Comparison of ENCODE assay signal across 8 cellular contexts in genomic region chr19:42076375-42076944, GRCh38. TPM values are rescaled to one million over a fixed set of nuclear protein-coding genes. Genes with fewer than 3 reads are reported as not detected.
A peak's percentile ranks its signal among the peaks of the same experiment; 100 is the strongest.
DNase-seq lines count a peak whose midpoint lies in the region; ATAC-seq, FAIRE-seq and TF ChIP-seq lines count a peak whose summit lies in the region.

No MANE protein-coding gene starts in this region.

- H3K4me1 Mint-ChIP-seq in T-helper 17 cell (peaks cover 33% of the 10 kb centered on the region), neural crest cell (peaks cover 36% of the 10 kb centered on the region)

- H3K9me3 ChIP-seq in T-helper 17 cell (ENCODE audit: control insufficient read depth, low read length, poor library complexity, severe bottlenecking) (no peaks in the 10 kb centered on the region), H1 (ENCODE audit: insufficient read depth in 2 of 2, low read depth in 1 of 2, low read length in 1 of 2) (no peaks in the 10 kb centered on the region)

- H3K27ac ChIP-seq in H1 (ENCODE audit: low read depth, low read length): peak overlapping the region; percentile 74; the same call in 1 of the 2 replicates
- H3K27ac ChIP-seq in urinary bladder (ENCODE audit: low read depth): peak overlapping the region; percentile 64

- POLR2A ChIA-PET in H1 (lab: Charles Lee; ENCODE audit: partially characterized antibody): interaction anchor here (0.7 to 1.8 kb wide), 19 partner anchors 8 to 208 kb away, joined by 3 to 10 read pairs (median 3); partner anchors contain the start of gene RABAC1

- peak; percentile 72 for FAIRE-seq in GM12892 (lab: Jason Lieb, UNC)
- no peak for FAIRE-seq in H1 (lab: Jason Lieb, UNC)

- H4K20me1 ChIP-seq in H1 (replicated peaks in 1 of 2; ENCODE audit: control insufficient read depth in 1 of 2, insufficient read depth in 2 of 2, low read length in 2 of 2): peaks cover 28 to 43% of the 10 kb centered on the region in 2 experiments

- H2BK120ac ChIP-seq in H1 (replicated peaks; ENCODE audit: low read depth, low read length): no peak overlapping the region

- H3K27ac Mint-ChIP-seq in T-helper 17 cell: peak overlapping the region; percentile 97
- H3K27ac Mint-ChIP-seq in neural crest cell (ENCODE audit: unreplicated experiment): peak overlapping the region; percentile 87

- H3K14ac ChIP-seq in H1 (ENCODE audit: insufficient read length): no peak overlapping the region

- TF ChIP-seq POLR2A in GM12892 (IDR thresholded peaks at IDR 0.05; ENCODE audit: low read depth, low read length) (no peak), H1 (IDR thresholded peaks at IDR 0.05; ENCODE audit: control extremely low read depth in 1 of 2, low read depth in 2 of 2, low read length in 2 of 2) (no peak)

- no peak overlapping the region for H3K4ac ChIP-seq in H1 (replicated peaks; ENCODE audit: insufficient read length, low read depth, low read length)

- H4K5ac ChIP-seq in H1 (ENCODE audit: insufficient read length, low read depth, low read length): no peak overlapping the region

- no peak overlapping the region for H2AK5ac ChIP-seq in H1 (ENCODE audit: low read depth, low read length)

- peak overlapping the region; percentile 13 for H3K56ac ChIP-seq in H1 (replicated peaks; ENCODE audit: insufficient read length, low read depth, low read length)

- H3K27me3 Mint-ChIP-seq in T-helper 17 cell (no peaks in the 10 kb centered on the region), neural crest cell (ENCODE audit: low read depth) (peaks cover 6% of the 10 kb centered on the region)

- H3K23ac ChIP-seq in H1 (ENCODE audit: insufficient read length): no peak overlapping the region

- no peaks in the 10 kb centered on the region for H3K9me3 Mint-ChIP-seq in neural crest cell

- H3K4me3 Mint-ChIP-seq in T-helper 17 cell (peak overlapping the region; percentile 92), neural crest cell (peak overlapping the region; percentile 93)

- H2BK20ac ChIP-seq in H1 (ENCODE audit: low read length): no peak overlapping the region

- DNase-seq in GM12892 (ENCODE audit: insufficient read length) (no peak), T-helper 17 cell (peak in 2 of 3 donors; percentile 22 to 39), H1 (ENCODE audit: low read depth in 1 of 2, low spot score in 2 of 2) (no peak), neural crest cell (ENCODE audit: low read depth, low spot score) (no peak), islet precursor cell (no peak)

- TF ChIP-seq RAD21 in H1 (IDR thresholded peaks at IDR 0.05 in 1 of 2, conservative IDR thresholded peaks at IDR 0.05 in 1 of 2; ENCODE audit: low read depth in 2 of 2, low read length in 2 of 2): no peak

- H3K36me3 ChIP-seq in H1 (ENCODE audit: control insufficient read depth in 2 of 4, insufficient read depth in 4 of 4, low read length in 3 of 4) (peaks cover 17 to 32% (median 31%) of the 10 kb centered on the region in 4 experiments; a peak in 7 of 8 replicates), urinary bladder (ENCODE audit: insufficient read depth) (peaks cover 6% of the 10 kb centered on the region)

- no peak overlapping the region for H2BK12ac ChIP-seq in H1 (ENCODE audit: low read depth, low read length)

- 0% methylated on average over 11 of the region's 33 CpGs; no CpG with 5 or more reads in 1 of the 2 experiments for WGBS in H1 (ENCODE audit: extremely low coverage in 1 of 2, insufficient coverage in 1 of 2, insufficient read length in 1 of 2, insufficient replicate concordance in 2 of 2, low coverage in 1 of 2, low lambda C conversion rate in 2 of 2, missing lambda C conversion rate in 1 of 2), 2 experiments
- under 1% methylated on average over 33 of the region's 33 CpGs for WGBS in urinary bladder

- CTCF ChIA-PET in H1 (lab: Charles Lee; ENCODE audit: partially characterized antibody): interaction anchor here (0.6 to 1.7 kb wide), 4 partner anchors 8 to 88 kb away, joined by 3 to 8 read pairs (median 4); no protein-coding TSS in a partner anchor

- TF ChIP-seq CTCF in H1 (IDR thresholded peaks at IDR 0.05; ENCODE audit: control extremely low read depth in 1 of 3, insufficient read depth in 1 of 3, low read depth in 1 of 3, low read length in 3 of 3) (no peak), neural crest cell (conservative IDR thresholded peaks at IDR 0.05) (no peak)

- H3K23me2 ChIP-seq in H1 (ENCODE audit: low read depth, low read length): peaks cover 21% of the 10 kb centered on the region

- H3K4me1 ChIP-seq in H1 (replicated peaks in 1 of 4; ENCODE audit: control insufficient read depth in 3 of 4, insufficient read depth in 4 of 4, low read length in 3 of 4) (peaks cover 0 to 4% (median 2%) of the 10 kb centered on the region in 4 experiments; a peak in 5 of 7 replicates), urinary bladder (ENCODE audit: insufficient read depth) (peaks cover 2% of the 10 kb centered on the region)

- H3K4me3 ChIP-seq in H1 (ENCODE audit: extremely low read depth in 1 of 4, insufficient read depth in 2 of 4, low read depth in 3 of 4, low read length in 4 of 4) (peak overlapping the region; percentile 82 to 91 (median 86)), urinary bladder (ENCODE audit: low read depth, low read length) (peak overlapping the region; percentile 91)

- H2BK15ac ChIP-seq in H1 (ENCODE audit: low read length): no peak overlapping the region

- peaks cover 22 to 41% of the 10 kb centered on the region in 2 experiments for H3K79me2 ChIP-seq in H1 (ENCODE audit: control insufficient read depth in 1 of 2, insufficient read depth in 2 of 2, low read length in 2 of 2)

- H3K27me3 ChIP-seq in H1 (replicated peaks in 1 of 4; ENCODE audit: control insufficient read depth in 3 of 4, extremely low read depth in 1 of 4, insufficient read depth in 3 of 4, low read length in 3 of 4): no peaks in the 10 kb centered on the region

- TF ChIP-seq EP300 in H1 (IDR thresholded peaks at IDR 0.05; ENCODE audit: borderline replicate concordance in 1 of 2, low read depth in 2 of 2, low read length in 2 of 2): no peak

- peak overlapping the region; percentile 32 for H3K18ac ChIP-seq in H1 (ENCODE audit: extremely low read depth, low read length)

- H3K36me3 Mint-ChIP-seq in T-helper 17 cell (ENCODE audit: low read depth) (peaks cover 3% of the 10 kb centered on the region), neural crest cell (ENCODE audit: low read depth) (peaks cover 6% of the 10 kb centered on the region)

- H4K8ac ChIP-seq in H1 (ENCODE audit: extremely low read depth, insufficient read depth, low read length): peak overlapping the region; percentile 90

- peaks cover 17% of the 10 kb centered on the region for H3K79me1 ChIP-seq in H1 (ENCODE audit: low read depth, low read length)

- peak overlapping the region; percentile 86 to 91 for H3K4me2 ChIP-seq in H1 (ENCODE audit: insufficient read depth in 1 of 2, low read depth in 2 of 2, low read length in 2 of 2)

- peak overlapping the region; percentile 83 to 95 (median 90) for H3K9ac ChIP-seq in H1 (replicated peaks in 1 of 4; ENCODE audit: extremely low read depth in 1 of 4, low read depth in 3 of 4, low read length in 3 of 4)

- 0 out of 2 replicates have a peak overlapping the region, but pooled peaks have one; percentile 24 for H2BK5ac ChIP-seq in H1 (ENCODE audit: low read depth, low read length)

- no peak overlapping the region for H2AFZ ChIP-seq in H1 (ENCODE audit: low read length)

- ATAC-seq in T-helper 17 cell (peak; percentile 0), GM18517 (IDR thresholded peaks at IDR 0.05; ENCODE audit: unreplicated experiment) (no peak), HG03045 (IDR thresholded peaks at IDR 0.05; ENCODE audit: unreplicated experiment) (no peak)

- no peak overlapping the region for H4K91ac ChIP-seq in H1 (replicated peaks; ENCODE audit: insufficient read length, low read length)

RNA-seq across cellular contexts. Expression of gene ZNF574, which starts 0.5 kb away (rescaled TPM):
- 3.2 TPM for polyA plus RNA-seq in GM12892 (2012; ENCODE audit: missing spikeins)
- total RNA-seq in T-helper 17 cell: 10 to 100 TPM; 23.1 to 23.6 TPM
- total RNA-seq in H1 (2021; fragmentation: NEBNext Ultra II Directional; extraction: Animal tissue kit (Norgen Biotek cat#: 25700)): 27.0 and 28.6 TPM in 2 replicates
- polyA plus RNA-seq in H1 (2011; rRNA removed): 38.8 and 53.8 TPM in 2 replicates
- 27.7 TPM for polyA plus RNA-seq in H1 (2011; cell fraction: cytosol; rRNA removed)
- 31.4 TPM for polyA plus RNA-seq in H1 (2011; cell fraction: nucleus; rRNA removed)
- polyA plus RNA-seq in H1 (2012, experiment 1 of 2): 12.2 to 27.2 TPM (median 24.2 TPM) in 4 replicates
- 22.8 TPM for polyA plus RNA-seq in H1 (2012, experiment 2 of 2)
- 13.2 TPM for polyA plus RNA-seq in H1 (2013, experiment 1 of 2)
- 11.9 TPM for polyA plus RNA-seq in H1 (2013, experiment 2 of 2)
- polyA minus RNA-seq in H1 (2011; rRNA and poly(A)+ RNA removed): 41.6 and 41.8 TPM in 2 replicates
- polyA minus RNA-seq in H1 (2011; cell fraction: cytosol; rRNA and poly(A)+ RNA removed): 35.7 TPM
- polyA minus RNA-seq in H1 (2011; cell fraction: nucleus; rRNA and poly(A)+ RNA removed): 29.8 TPM
- total RNA-seq in neural crest cell: 25.6 and 26.0 TPM in 2 replicates
- total RNA-seq in urinary bladder: 7.6 TPM
- polyA plus RNA-seq in urinary bladder: 18.8 TPM

RNA-seq across cellular contexts. Expression of gene GRIK5, which starts 6.5 kb away (rescaled TPM):
- not detected for polyA plus RNA-seq in GM12892 (2012; ENCODE audit: missing spikeins)
- total RNA-seq in T-helper 17 cell (under 1 TPM; 0.42 to 0.55 TPM), neural crest cell (3.7 and 3.8 TPM in 2 replicates), urinary bladder (2.5 TPM)
- total RNA-seq in H1 (2021; fragmentation: NEBNext Ultra II Directional; extraction: Animal tissue kit (Norgen Biotek cat#: 25700)): 42.9 and 45.1 TPM in 2 replicates
- polyA plus RNA-seq in H1 (2011; rRNA removed) (17.8 and 25.3 TPM in 2 replicates), urinary bladder (8.6 TPM)
- polyA plus RNA-seq in H1 (2011; cell fraction: cytosol; rRNA removed): 14.1 TPM
- polyA plus RNA-seq in H1 (2011; cell fraction: nucleus; rRNA removed): 57.6 TPM
- polyA plus RNA-seq in H1 (2012, experiment 1 of 2): 29.3 to 50.3 TPM (median 45.8 TPM) in 4 replicates
- 31.9 TPM for polyA plus RNA-seq in H1 (2012, experiment 2 of 2)
- 28.4 TPM for polyA plus RNA-seq in H1 (2013, experiment 1 of 2)
- 28.1 TPM for polyA plus RNA-seq in H1 (2013, experiment 2 of 2)
- polyA minus RNA-seq in H1 (2011; rRNA and poly(A)+ RNA removed): 23.8 and 25.7 TPM in 2 replicates
- 22.3 TPM for polyA minus RNA-seq in H1 (2011; cell fraction: cytosol; rRNA and poly(A)+ RNA removed)
- 21.2 TPM for polyA minus RNA-seq in H1 (2011; cell fraction: nucleus; rRNA and poly(A)+ RNA removed)

RNA-seq across cellular contexts. Expression of gene POU2F2, which starts 55.8 kb away (rescaled TPM):
- 21.0 TPM for polyA plus RNA-seq in GM12892 (2012; ENCODE audit: missing spikeins)
- total RNA-seq in T-helper 17 cell (10 to 100 TPM; 24.5 to 42.7 TPM), neural crest cell (2.3 and 2.5 TPM in 2 replicates), urinary bladder (0.95 TPM)
- total RNA-seq in H1 (2021; fragmentation: NEBNext Ultra II Directional; extraction: Animal tissue kit (Norgen Biotek cat#: 25700)): 6.1 and 7.2 TPM in 2 replicates
- polyA plus RNA-seq in H1 (2011; rRNA removed) (5.0 and 7.3 TPM in 2 replicates), urinary bladder (4.4 TPM)
- 4.2 TPM for polyA plus RNA-seq in H1 (2011; cell fraction: cytosol; rRNA removed)
- 22.7 TPM for polyA plus RNA-seq in H1 (2011; cell fraction: nucleus; rRNA removed)
- polyA plus RNA-seq in H1 (2012, experiment 1 of 2): 6.2 to 8.0 TPM (median 7.3 TPM) in 4 replicates
- polyA plus RNA-seq in H1 (2012, experiment 2 of 2): 2.7 TPM
- polyA plus RNA-seq in H1 (2013, experiment 1 of 2): 14.6 TPM
- 10.8 TPM for polyA plus RNA-seq in H1 (2013, experiment 2 of 2)
- 1.3 and 2.0 TPM in 2 replicates for polyA minus RNA-seq in H1 (2011; rRNA and poly(A)+ RNA removed)
- 1.3 TPM for polyA minus RNA-seq in H1 (2011; cell fraction: cytosol; rRNA and poly(A)+ RNA removed)
- 5.9 TPM for polyA minus RNA-seq in H1 (2011; cell fraction: nucleus; rRNA and poly(A)+ RNA removed)

Comparison
In these comparisons a context has a peak if more than half of its experiments do, and no peak if none do; other contexts are left out.
1. DNase-seq: peak in T-helper 17 cell (2 of 3); none in GM12892 (single experiment), H1 (0 of 2), neural crest cell (single experiment) and islet precursor cell (single experiment).